Comparison of ENCODE assay signal across 8 cellular contexts in genomic region chr3:136861890-136862610, GRCh38. TPM values are rescaled to one million over a fixed set of nuclear protein-coding genes. Genes with fewer than 3 reads are reported as not detected.
A peak's percentile ranks its signal among the peaks of the same experiment; 100 is the strongest.
DNase-seq lines count a peak whose midpoint lies in the region; ATAC-seq and TF ChIP-seq lines count a peak whose summit lies in the region.

Gene NCK1, plus strand, starts transcription at chr3:136862208. Its CDS starts 65,794 bp downstream, at chr3:136928002.

- TF ChIP-seq EP300 in SK-N-SH (IDR thresholded peaks at IDR 0.05; ENCODE audit: borderline replicate concordance in 1 of 2, low read depth in 1 of 2, low read length in 1 of 2) (no peak), suprapubic skin (IDR thresholded peaks at IDR 0.05) (no peak)

- peak; percentile 45 to 84 for TF ChIP-seq POLR2A in suprapubic skin (IDR thresholded peaks at IDR 0.05)

- peaks cover 73% of the 10 kb centered on the region for H3K79me2 ChIP-seq in SK-N-SH (ENCODE audit: insufficient read depth)

- H3K27ac ChIP-seq in SK-N-SH (ENCODE audit: low read depth in 2 of 2, low read length in 1 of 2) (peak within 1 kb of the TSS; percentile 83 to 90), suprapubic skin (peak within 1 kb of the TSS; percentile 94)

- TF ChIP-seq RAD21 in SK-N-SH (IDR thresholded peaks at IDR 0.05; ENCODE audit: low read length), result no peak

- peaks cover 17% of the 10 kb centered on the region for H3F3A ChIP-seq in SK-N-SH (replicated peaks; ENCODE audit: insufficient read depth)

- H3K36me3 ChIP-seq in SK-N-SH (replicated peaks in 1 of 2; ENCODE audit: control insufficient read depth in 1 of 2, insufficient read depth in 2 of 2, low read length in 1 of 2) (no peaks in the 10 kb centered on the region), suprapubic skin (no peaks in the 10 kb centered on the region)

- ATAC-seq in HG02571 (IDR thresholded peaks at IDR 0.05; ENCODE audit: unreplicated experiment), result peak; percentile 99

- peak; percentile 97 for DNase-seq in GM10248 (ENCODE audit: extremely low spot score)
- peak; percentile 93 for DNase-seq in NCI-H1048 (lab: John Stamatoyannopoulos, UW)
- DNase-seq in SK-N-SH, result peak; percentile 95
- DNase-seq in activated naive CD4-positive, alpha-beta T cell treated with anti-CD3 and anti-CD28 coated beads, Interleukin-2, amount 50 U/mL, for 16 hours, result peak; percentile 99
- DNase-seq in germinal center (ENCODE audit: low spot score), result peak; percentile 98
- DNase-seq in nucleus accumbens (lab: John Stamatoyannopoulos, UW), result peak; percentile 84 to 99 (median 97)
- peak; percentile 99 to 100 for DNase-seq in suprapubic skin (ENCODE audit: low spot score in 2 of 2)

- H3K27me3 ChIP-seq in SK-N-SH (ENCODE audit: insufficient read depth), result no peaks in the 10 kb centered on the region
- no peaks in the 10 kb centered on the region for H3K27me3 ChIP-seq in suprapubic skin

- TF ChIP-seq CTCF in GM10248 (IDR thresholded peaks at IDR 0.05; ENCODE audit: control extremely low read depth, extremely low read depth, low read depth, missing control alignments) (peak; percentile 11), SK-N-SH (IDR thresholded peaks at IDR 0.05) (peak; percentile 28; the same call in 1 of the 2 replicates), suprapubic skin (IDR thresholded peaks at IDR 0.05) (no peak)

- H2AFZ ChIP-seq in SK-N-SH (ENCODE audit: low read depth), result peak within 1 kb of the TSS; percentile 68

- peaks cover 15% of the 10 kb centered on the region for H4K20me1 ChIP-seq in SK-N-SH (ENCODE audit: insufficient read depth)

- POLR2A ChIA-PET in GM10248 (lab: Yijun Ruan, JAX), result interaction anchor here (1.0 to 1.7 kb wide), 2 partner anchors 23 to 109 kb away, joined by 4 to 12 read pairs; partner anchors contain the start of gene STAG1
- POLR2A ChIA-PET in SK-N-SH (lab: Yijun Ruan, JAX), result interaction anchor here (0.8 to 1.7 kb wide), 5 partner anchors 43 to 666 kb away, joined by 3 to 21 read pairs (median 4); partner anchors contain the start of genes MSL2, SLC35G2 and STAG1

- peak within 1 kb of the TSS; percentile 92 for H3K4me2 ChIP-seq in SK-N-SH

- H3K4me1 ChIP-seq in SK-N-SH (ENCODE audit: control insufficient read depth in 1 of 2, insufficient read depth in 2 of 2, low read depth in 1 of 2, low read length in 1 of 2) (peaks cover 5 to 6% of the 10 kb centered on the region in 2 experiments; a peak in 3 of 4 replicates), suprapubic skin (peaks cover 29% of the 10 kb centered on the region)

- 1% methylated on average over 12 of the region's 67 CpGs for WGBS in SK-N-SH (ENCODE audit: low lambda C conversion rate)
- 1% methylated on average over 26 of the region's 67 CpGs for WGBS in suprapubic skin

- no peaks in the 10 kb centered on the region for H3K9me2 ChIP-seq in SK-N-SH

- peak within 1 kb of the TSS; percentile 71 to 84 for H3K4me3 ChIP-seq in SK-N-SH (ENCODE audit: low read depth in 2 of 2, low read length in 1 of 2)
- peak within 1 kb of the TSS; percentile 81 for H3K4me3 ChIP-seq in suprapubic skin

- no peaks in the 10 kb centered on the region for H3K9me3 ChIP-seq in SK-N-SH
- H3K9me3 ChIP-seq in suprapubic skin, result no peaks in the 10 kb centered on the region

- CTCF ChIA-PET in GM10248 (lab: Yijun Ruan, JAX), result interaction anchor here (1.2 to 4.0 kb wide), 9 partner anchors 11 to 470 kb away, joined by 3 to 15 read pairs (median 6); partner anchors contain the start of gene STAG1
- CTCF ChIA-PET in SK-N-SH (lab: Yijun Ruan, JAX), result interaction anchor here (0.7 to 4.5 kb wide), 9 partner anchors 10 to 471 kb away, joined by 3 to 19 read pairs (median 4); partner anchors contain the start of gene STAG1

- peak within 1 kb of the TSS; percentile 75 for H3K9ac ChIP-seq in SK-N-SH

TF ChIP-seq in SK-N-SH, 30 proteins besides CTCF, POLR2A, EP300 and RAD21:
- TF ChIP-seq MXI1 (IDR thresholded peaks at IDR 0.05; ENCODE audit: low read depth, low read length) (peak; percentile 88), RFX5 (IDR thresholded peaks at IDR 0.05; ENCODE audit: low read length) (peak; percentile 73), USF1 (IDR thresholded peaks at IDR 0.05; ENCODE audit: borderline replicate concordance, low read depth) (0 out of 2 replicates have a peak, but pooled peaks have one; percentile 33), NRF1 (IDR thresholded peaks at IDR 0.05; ENCODE audit: low read depth, low read length) (peak; percentile 74), SIN3A (IDR thresholded peaks at IDR 0.05; ENCODE audit: borderline replicate concordance, low read depth, low read length) (peak; percentile 78; the same call in 1 of the 2 replicates), PBX3 (IDR thresholded peaks at IDR 0.05) (peak; percentile 99), ELF1 (IDR thresholded peaks at IDR 0.05) (peak; percentile 43; the same call in 1 of the 2 replicates), RCOR1 (IDR thresholded peaks at IDR 0.05; ENCODE audit: low read length) (no peak), GATA2 (CRISPR knock-in tag; IDR thresholded peaks at IDR 0.05) (no peak), POLR2AphosphoS5 (IDR thresholded peaks at IDR 0.05; ENCODE audit: low read depth, low read length) (peak; percentile 74), TEAD4 (IDR thresholded peaks at IDR 0.05; ENCODE audit: borderline replicate concordance, insufficient read depth) (no peak), GABPA (IDR thresholded peaks at IDR 0.05; ENCODE audit: low read depth) (peak; percentile 68), ZBTB33 (IDR thresholded peaks at IDR 0.05; ENCODE audit: borderline replicate concordance, low read depth) (no peak), TAF1 (IDR thresholded peaks at IDR 0.05; ENCODE audit: borderline replicate concordance, low read depth, low read length) (peak; percentile 79; the same call in 1 of the 2 replicates), CHD2 (IDR thresholded peaks at IDR 0.05; ENCODE audit: low read length, partially characterized antibody) (peak; percentile 24), YY1 (IDR thresholded peaks at IDR 0.05; ENCODE audit: low read depth) (peak; percentile 55; the same call in 1 of the 2 replicates), FOXM1 (IDR thresholded peaks at IDR 0.05; ENCODE audit: low read depth) (0 out of 2 replicates have a peak, but pooled peaks have one; percentile 25)
- TF ChIP-seq, protein P1, sequence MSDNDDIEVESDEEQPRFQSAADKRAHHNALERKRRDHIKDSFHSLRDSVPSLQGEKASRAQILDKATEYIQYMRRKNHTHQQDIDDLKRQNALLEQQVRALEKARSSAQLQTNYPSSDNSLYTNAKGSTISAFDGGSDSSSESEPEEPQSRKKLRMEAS (IDR thresholded peaks at IDR 0.05; ENCODE audit: low read depth), result peak; percentile 92
- TF ChIP-seq, protein P2, sequence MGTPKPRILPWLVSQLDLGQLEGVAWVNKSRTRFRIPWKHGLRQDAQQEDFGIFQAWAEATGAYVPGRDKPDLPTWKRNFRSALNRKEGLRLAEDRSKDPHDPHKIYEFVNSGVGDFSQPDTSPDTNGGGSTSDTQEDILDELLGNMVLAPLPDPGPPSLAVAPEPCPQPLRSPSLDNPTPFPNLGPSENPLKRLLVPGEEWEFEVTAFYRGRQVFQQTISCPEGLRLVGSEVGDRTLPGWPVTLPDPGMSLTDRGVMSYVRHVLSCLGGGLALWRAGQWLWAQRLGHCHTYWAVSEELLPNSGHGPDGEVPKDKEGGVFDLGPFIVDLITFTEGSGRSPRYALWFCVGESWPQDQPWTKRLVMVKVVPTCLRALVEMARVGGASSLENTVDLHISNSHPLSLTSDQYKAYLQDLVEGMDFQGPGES (IDR thresholded peaks at IDR 0.05; ENCODE audit: low read depth, low read length), result peak; percentile 32; the same call in 1 of the 2 replicates

RNA-seq across cellular contexts. Expression of gene NCK1, which starts in this region (rescaled TPM):
- polyA plus RNA-seq in SK-N-SH (2012; rRNA removed), result 16.2 and 17.5 TPM in 2 replicates
- polyA plus RNA-seq in SK-N-SH (2012; cell fraction: cytosol; rRNA removed), result 24.2 and 41.0 TPM in 2 replicates
- polyA plus RNA-seq in SK-N-SH (2012; cell fraction: nucleus; rRNA removed), result 7.6 and 11.7 TPM in 2 replicates
- 10 to 100 TPM; 38.5 to 46.3 (median 43.7) TPM for total RNA-seq in suprapubic skin

Comparison
In these comparisons a context has a peak if more than half of its experiments do, and no peak if none do; other contexts are left out.
1. Peak in every context shown above with its lines: DNase-seq, ATAC-seq, H3K4me3 ChIP-seq and H3K27ac ChIP-seq.
2. CTCF ChIP-seq: peak in GM10248 (single experiment) and SK-N-SH (single experiment); none in suprapubic skin (0 of 2).